8 cellular contexts compared by ENCODE assay signal in the genomic region with DNA sequence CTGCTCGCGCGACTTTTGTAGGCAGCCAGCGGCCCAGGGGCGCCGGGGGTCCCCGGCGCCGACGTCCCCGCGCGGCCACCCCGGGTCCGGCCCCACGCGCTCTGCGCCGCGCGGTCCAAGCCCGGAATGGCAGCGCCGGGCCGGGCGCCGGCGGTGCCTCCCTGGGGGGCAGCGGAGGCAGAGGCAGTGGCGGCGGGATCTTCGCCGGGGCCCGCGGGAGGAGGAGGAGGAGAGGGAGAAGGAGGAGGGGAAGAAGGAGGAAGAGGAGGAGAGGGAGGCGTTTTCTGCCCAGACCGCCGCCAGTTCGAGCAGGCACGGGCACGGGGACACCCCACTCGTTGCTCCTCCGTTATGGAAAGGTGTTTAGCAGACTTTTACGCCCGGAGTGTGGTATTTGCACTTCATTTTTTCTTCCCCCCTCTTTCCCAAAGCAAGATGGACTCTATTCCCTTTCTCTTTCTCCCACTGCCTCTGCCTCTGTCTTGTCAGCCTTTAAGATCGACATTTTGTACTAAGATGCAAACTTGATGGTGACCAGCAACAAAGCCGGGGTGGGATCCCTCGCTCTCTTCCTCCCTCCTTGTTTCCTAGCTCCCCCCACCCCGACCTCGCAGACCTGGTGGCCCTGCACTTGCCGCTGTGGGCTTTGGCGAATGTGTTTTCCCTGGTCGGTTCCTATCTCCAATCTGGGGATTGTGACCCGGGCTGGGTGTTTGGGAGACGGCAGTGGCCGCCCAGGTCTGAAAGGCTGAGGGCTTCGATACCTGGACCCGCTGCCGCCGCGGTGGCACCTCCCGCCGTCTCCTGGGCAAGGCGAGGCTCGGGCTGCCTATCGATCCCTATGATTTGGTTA. TPM values are rescaled to one million over a fixed set of nuclear protein-coding genes. Genes with fewer than 3 reads are reported as not detected.
DNase-seq lines count a peak whose midpoint lies in the region; ATAC-seq, FAIRE-seq and TF ChIP-seq lines count a peak whose summit lies in the region.

No MANE protein-coding gene starts in this region.

- no peaks in the 10 kb centered on the region for H3K9me3 Mint-ChIP-seq in activated naive CD4-positive, alpha-beta T cell treated with anti-CD3 and anti-CD28 coated beads, Interleukin-2, amount 10 ng/mL, durations not matched to agents 7 days and 5 days
- H3K9me3 Mint-ChIP-seq in neural progenitor cell, result no peaks in the 10 kb centered on the region

- TF ChIP-seq POLR2A in Peyer's patch (IDR thresholded peaks at IDR 0.05), result no peak

- H3K4me1 ChIP-seq in A673 (ENCODE audit: insufficient read depth, low read length, poor library complexity, severe bottlenecking), result peaks cover 3% of the 10 kb centered on the region
- H3K4me1 ChIP-seq in Peyer's patch, result peaks cover 0 to 12% (median 3%) of the 10 kb centered on the region in 4 donors
- H3K4me1 ChIP-seq in neural progenitor cell, result peaks cover 5% of the 10 kb centered on the region

- DNase-seq in A673 (ENCODE audit: low spot score) (peak; percentile 35), Peyer's patch (peak; percentile 24 to 66 (median 57)), glomerular visceral epithelial cell (ENCODE audit: extremely low spot score) (peak; percentile 52), neural progenitor cell (ENCODE audit: low spot score) (peak; percentile 49), urothelium cell line (ENCODE audit: low spot score) (peak; percentile 52)
- peak; percentile 38 for DNase-seq in activated naive CD4-positive, alpha-beta T cell treated with anti-CD3 and anti-CD28 coated beads, Interleukin-2, amount 10 ng/mL, durations not matched to agents 7 days and 5 days

- peaks cover 24% of the 10 kb centered on the region for H3K4me1 Mint-ChIP-seq in activated naive CD4-positive, alpha-beta T cell treated with anti-CD3 and anti-CD28 coated beads, Interleukin-2, amount 10 ng/mL, durations not matched to agents 7 days and 5 days
- peaks cover 21% of the 10 kb centered on the region for H3K4me1 Mint-ChIP-seq in neural progenitor cell

- intact Hi-C loops in A673 (cut with micrococcal nuclease; ENCODE audit: unreplicated experiment), result loop anchor here (10.0 kb wide), 1 partner anchor 281 kb away; no protein-coding TSS in a partner anchor

- peak overlapping the region; percentile 22 for H3K9ac ChIP-seq in neural progenitor cell

- no TSS peak for BruUV-seq in A673 (replicated peaks; lab: Mats Ljungman, UMichigan)

- H3F3A ChIP-seq in neural progenitor cell (ENCODE audit: low read depth), result peaks cover 14% of the 10 kb centered on the region

- H4K20me1 ChIP-seq in neural progenitor cell (ENCODE audit: low read depth), result peaks cover 49% of the 10 kb centered on the region

- peaks cover 22% of the 10 kb centered on the region for H3K36me3 Mint-ChIP-seq in activated naive CD4-positive, alpha-beta T cell treated with anti-CD3 and anti-CD28 coated beads, Interleukin-2, amount 10 ng/mL, durations not matched to agents 7 days and 5 days
- peaks cover 15% of the 10 kb centered on the region for H3K36me3 Mint-ChIP-seq in neural progenitor cell

- FAIRE-seq in urothelium cell line (lab: Jason Lieb, UNC), result no peak

- CTCF ChIA-PET in A673 (lab: Charles Lee), result no interaction called here
- CTCF ChIA-PET in activated naive CD4-positive, alpha-beta T cell treated with anti-CD3 and anti-CD28 coated beads, Interleukin-2, amount 10 ng/mL, durations not matched to agents 7 days and 5 days (lab: Charles Lee), result no interaction called here

- H3K36me3 ChIP-seq in A673 (ENCODE audit: insufficient read depth, low read length, poor library complexity, severe bottlenecking) (no peaks in the 10 kb centered on the region), Peyer's patch (no peaks in the 10 kb centered on the region), neural progenitor cell (peaks cover 6% of the 10 kb centered on the region)

- peak overlapping the region; percentile 88 for H3K27ac Mint-ChIP-seq in activated naive CD4-positive, alpha-beta T cell treated with anti-CD3 and anti-CD28 coated beads, Interleukin-2, amount 10 ng/mL, durations not matched to agents 7 days and 5 days
- peak overlapping the region; percentile 90 for H3K27ac Mint-ChIP-seq in neural progenitor cell

- H3K27ac ChIP-seq in A673 (ENCODE audit: low read depth, low read length, poor library complexity, severe bottlenecking) (peak overlapping the region; percentile 29), Peyer's patch (peak overlapping the region; percentile 76 to 97 (median 92)), neural progenitor cell (no peak overlapping the region)

- peak overlapping the region; percentile 88 for H3K4me3 Mint-ChIP-seq in activated naive CD4-positive, alpha-beta T cell treated with anti-CD3 and anti-CD28 coated beads, Interleukin-2, amount 10 ng/mL, durations not matched to agents 7 days and 5 days
- peak overlapping the region; percentile 97 for H3K4me3 Mint-ChIP-seq in neural progenitor cell

- H3K27me3 Mint-ChIP-seq in activated naive CD4-positive, alpha-beta T cell treated with anti-CD3 and anti-CD28 coated beads, Interleukin-2, amount 10 ng/mL, durations not matched to agents 7 days and 5 days, result peaks cover 9% of the 10 kb centered on the region
- peaks cover 10% of the 10 kb centered on the region for H3K27me3 Mint-ChIP-seq in neural progenitor cell (ENCODE audit: insufficient read depth, low read depth)

- H3K4me2 ChIP-seq in neural progenitor cell, result peak overlapping the region; percentile 91

- peak; percentile 11 for ATAC-seq in GM18498 (IDR thresholded peaks at IDR 0.05; ENCODE audit: unreplicated experiment)
- no peak for ATAC-seq in GM19395 (IDR thresholded peaks at IDR 0.05; ENCODE audit: unreplicated experiment)

- H3K9me3 ChIP-seq in A673 (ENCODE audit: low read depth, low read length, poor library complexity, severe bottlenecking), result no peaks in the 10 kb centered on the region
- no peaks in the 10 kb centered on the region for H3K9me3 ChIP-seq in Peyer's patch
- no peaks in the 10 kb centered on the region for H3K9me3 ChIP-seq in neural progenitor cell (ENCODE audit: low read depth)

- H3K4me3 ChIP-seq in A673 (ENCODE audit: low read depth, low read length, poor library complexity, severe bottlenecking) (peak overlapping the region; percentile 93), Peyer's patch (peak overlapping the region; percentile 81 to 95 (median 92)), neural progenitor cell (peak overlapping the region; percentile 95)

- TF ChIP-seq CTCF in A673 (conservative IDR thresholded peaks at IDR 0.05; ENCODE audit: low read depth, low read length), result no peak
- no peak for TF ChIP-seq CTCF in Peyer's patch (IDR thresholded peaks at IDR 0.05)
- TF ChIP-seq CTCF in neural progenitor cell (IDR thresholded peaks at IDR 0.05), result no peak

- H3K27me3 ChIP-seq in A673 (replicated peaks; ENCODE audit: insufficient read depth, low read depth, low read length, poor library complexity) (no peaks in the 10 kb centered on the region), Peyer's patch (no peaks in the 10 kb centered on the region), neural progenitor cell (no peaks in the 10 kb centered on the region)

- POLR2A ChIA-PET in A673 (lab: Charles Lee; ENCODE audit: low non-redundant PET), result no interaction called here

- H3K79me2 ChIP-seq in neural progenitor cell (ENCODE audit: low read depth), result peaks cover 72% of the 10 kb centered on the region

- no peak overlapping the region for H2AFZ ChIP-seq in neural progenitor cell (replicated peaks)

RNA-seq across cellular contexts. Expression of a gene that starts 2.6 kb away (rescaled TPM):
- total RNA-seq in A673 (2021) (28.9 and 37.7 TPM in 2 replicates), Peyer's patch (10 to 100 TPM; 33.0 to 46.3 (median 36.7) TPM), neural progenitor cell (ENCODE audit: low replicate concordance) (66.1 and 110 TPM in 2 replicates)
